ENCODE assay signal across 13 cellular contexts in the genomic region with DNA sequence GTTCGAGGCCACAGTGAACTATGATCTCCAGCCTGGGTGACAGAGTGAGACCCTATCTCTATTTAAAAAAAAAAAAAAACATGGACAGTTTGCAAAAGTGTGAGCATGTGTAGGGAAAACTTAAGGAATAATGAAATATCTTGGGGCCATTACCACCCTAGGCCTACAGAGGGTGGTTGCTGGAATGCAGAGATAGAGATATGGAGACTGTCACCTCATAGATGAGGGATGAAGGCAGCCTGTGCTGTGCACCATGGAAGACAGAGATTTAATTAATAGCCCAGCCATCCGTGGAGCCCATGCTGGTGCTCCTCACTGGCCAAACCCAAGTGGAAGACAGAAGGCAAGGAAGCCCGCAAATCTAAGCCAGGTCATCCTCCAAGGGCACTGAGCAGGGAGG. TPM values are rescaled to one million over a fixed set of nuclear protein-coding genes. Genes with fewer than 3 reads are reported as not detected.
DNase-seq lines count a peak whose midpoint lies in the region; ATAC-seq, FAIRE-seq and TF ChIP-seq lines count a peak whose summit lies in the region.
"Had no signal": no experiment of that assay in that cellular context is flagged by ENCODE, and none has a peak within 500 bp of the region (broad histone marks: within the 10 kb centered on the region; RNA-seq: fewer than 3 reads in every experiment).

No MANE protein-coding gene starts in this region.

- no peaks in the 10 kb centered on the region for H3K4me1 ChIP-seq in SK-N-SH (ENCODE audit: control insufficient read depth in 1 of 2, insufficient read depth in 2 of 2, low read depth in 1 of 2, low read length in 1 of 2)
- H3K4me1 ChIP-seq in DOHH2 (ENCODE audit: control insufficient read depth, low read length): peaks cover 10% of the 10 kb centered on the region
- H3K4me1 ChIP-seq in pancreas: no peaks in the 10 kb centered on the region

- POLR2A ChIA-PET in SK-N-SH (lab: Yijun Ruan, JAX): no interaction called here

- H3F3A ChIP-seq in SK-N-SH (replicated peaks; ENCODE audit: insufficient read depth) (no peaks in the 10 kb centered on the region), DOHH2 (ENCODE audit: control insufficient read depth, insufficient read depth) (peaks cover 6% of the 10 kb centered on the region), SU-DHL-6 (ENCODE audit: insufficient read depth) (no peaks in the 10 kb centered on the region; the same call in 1 of the 2 replicates)

- 74% methylated on average over 3 of the region's 3 CpGs for WGBS in SK-N-SH (ENCODE audit: low lambda C conversion rate)
- 86 to 92% methylated on average over 3 of the region's 3 CpGs for WGBS in pancreas, 2 donors

- H3K27me3 ChIP-seq in SK-N-SH (ENCODE audit: insufficient read depth) (no peaks in the 10 kb centered on the region), DOHH2 (ENCODE audit: control insufficient read depth, low read length) (no peaks in the 10 kb centered on the region), SU-DHL-6 (ENCODE audit: low read length) (no peaks in the 10 kb centered on the region), pancreas (no peaks in the 10 kb centered on the region)
- H3K27me3 ChIP-seq: BLaER1 had no signal

- no peak for TF ChIP-seq EP300 in SK-N-SH (IDR thresholded peaks at IDR 0.05; ENCODE audit: borderline replicate concordance in 1 of 2, low read depth in 1 of 2, low read length in 1 of 2)

- TF ChIP-seq CTCF in SK-N-SH (IDR thresholded peaks at IDR 0.05) (no peak), DOHH2 (IDR thresholded peaks at IDR 0.05; ENCODE audit: low read depth, low read length, poor library complexity, severe bottlenecking) (no peak), SU-DHL-6 (IDR thresholded peaks at IDR 0.05; ENCODE audit: insufficient read depth, low read length, poor library complexity, severe bottlenecking) (no peak), pancreas (IDR thresholded peaks at IDR 0.05) (no peak)

- CTCF ChIA-PET in SK-N-SH (lab: Yijun Ruan, JAX): interaction anchor here (0.9 to 13.1 kb wide), 9 partner anchors 14 to 133 kb away, joined by 3 to 130 read pairs (median 6); no protein-coding TSS in a partner anchor

- H3K4me2 ChIP-seq in SK-N-SH: no peak overlapping the region
- H3K4me2 ChIP-seq in DOHH2 (ENCODE audit: low read length): peak overlapping the region; percentile 6; the same call in 1 of the 2 replicates
- H3K4me2 ChIP-seq in SU-DHL-6 (ENCODE audit: low read depth, low read length, poor library complexity, severe bottlenecking): no peak overlapping the region

- DNase-seq in SK-N-SH: no peak
- peak; percentile 36 for DNase-seq in cerebellar cortex (ENCODE audit: low spot score)
- no peak for DNase-seq in RKO (ENCODE audit: low spot score)
- DNase-seq in pancreas: no peak
- no peak for DNase-seq in stimulated activated CD4-positive, alpha-beta T cell treated with anti-CD3 and anti-CD28 coated beads, Interleukin-2, amount 100 ng/mL, for 24 hours
- DNase-seq: AML-193, DMS53, HCEC 1CT had no signal

- H3K9me2 ChIP-seq in SK-N-SH: no peaks in the 10 kb centered on the region
- no peaks in the 10 kb centered on the region for H3K9me2 ChIP-seq in DOHH2 (replicated peaks; ENCODE audit: control insufficient read depth, low read length)
- H3K9me2 ChIP-seq in SU-DHL-6 (replicated peaks; ENCODE audit: insufficient read depth, low read length): no peaks in the 10 kb centered on the region

- H3K27ac ChIP-seq in SK-N-SH (ENCODE audit: low read depth in 2 of 2, low read length in 1 of 2): no peak overlapping the region
- H3K27ac ChIP-seq in DOHH2 (ENCODE audit: low read depth, low read length): no peak overlapping the region
- H3K27ac ChIP-seq in SU-DHL-6 (ENCODE audit: low read depth, low read length): peak overlapping the region; percentile 2; the same call in 1 of the 2 replicates
- no peak overlapping the region for H3K27ac ChIP-seq in pancreas
- H3K27ac ChIP-seq: 22Rv1, BLaER1 had no signal

- H3K36me3 ChIP-seq in SK-N-SH (replicated peaks in 1 of 2; ENCODE audit: control insufficient read depth in 1 of 2, insufficient read depth in 2 of 2, low read length in 1 of 2): no peaks in the 10 kb centered on the region
- peaks cover 35% of the 10 kb centered on the region for H3K36me3 ChIP-seq in DOHH2 (ENCODE audit: control insufficient read depth, low read length)
- H3K36me3 ChIP-seq in SU-DHL-6 (ENCODE audit: low read length): peaks cover 9% of the 10 kb centered on the region; the same call in 1 of the 2 replicates
- H3K36me3 ChIP-seq in pancreas: no peaks in the 10 kb centered on the region

- no peaks in the 10 kb centered on the region for H4K20me1 ChIP-seq in SK-N-SH (ENCODE audit: insufficient read depth)
- H4K20me1 ChIP-seq in DOHH2 (ENCODE audit: control insufficient read depth, insufficient read depth, low read depth, low read length): no peaks in the 10 kb centered on the region
- H4K20me1 ChIP-seq in SU-DHL-6 (ENCODE audit: low read depth, low read length): no peaks in the 10 kb centered on the region
- H4K20me1 ChIP-seq: BLaER1 had no signal

- H3K4me3 ChIP-seq in SK-N-SH (ENCODE audit: low read depth in 2 of 2, low read length in 1 of 2) (no peak overlapping the region), DOHH2 (ENCODE audit: low read length) (no peak overlapping the region), SU-DHL-6 (ENCODE audit: insufficient read depth, low read length, poor library complexity, severe bottlenecking) (no peak overlapping the region), pancreas (no peak overlapping the region)
- H3K4me3 ChIP-seq: BLaER1 had no signal

- no peaks in the 10 kb centered on the region for H3K9me3 ChIP-seq in SK-N-SH
- H3K9me3 ChIP-seq in DOHH2 (ENCODE audit: control insufficient read depth, insufficient read depth, low read length): peaks cover 16% of the 10 kb centered on the region; the same call in 1 of the 2 replicates
- peaks cover 8% of the 10 kb centered on the region; the same call in 1 of the 2 replicates for H3K9me3 ChIP-seq in SU-DHL-6 (ENCODE audit: insufficient read depth, low read length)
- no peaks in the 10 kb centered on the region for H3K9me3 ChIP-seq in pancreas

- H3K79me2 ChIP-seq in SK-N-SH (ENCODE audit: insufficient read depth): no peaks in the 10 kb centered on the region
- H3K79me2 ChIP-seq in DOHH2 (ENCODE audit: control insufficient read depth, low read length): peaks cover 11% of the 10 kb centered on the region
- no peaks in the 10 kb centered on the region for H3K79me2 ChIP-seq in SU-DHL-6 (ENCODE audit: insufficient read depth, low read length)

- ATAC-seq in SK-N-SH treated with all-trans-retinoic acid at 6 μM for 48 hours: 0 out of 3 replicates have a peak, but pooled peaks have one; percentile 10
- ATAC-seq in pancreas: no peak

- FAIRE-seq in pancreas (lab: Jason Lieb, UNC): no peak

- H2AFZ ChIP-seq in SK-N-SH (ENCODE audit: low read depth): no peak overlapping the region
- H2AFZ ChIP-seq in SU-DHL-6 (ENCODE audit: low read depth, low read length, severe bottlenecking): no peak overlapping the region

- intact Hi-C loops in pancreas (cut with DNase I): loop anchor here (2.0 to 10.0 kb wide), 3 partner anchors 122 to 125 kb away; no protein-coding TSS in a partner anchor

- TF ChIP-seq RAD21 in SK-N-SH (IDR thresholded peaks at IDR 0.05; ENCODE audit: low read length): no peak

- H3K9ac ChIP-seq in SK-N-SH: no peak overlapping the region
- H3K9ac ChIP-seq in SU-DHL-6 (ENCODE audit: low read length): no peak overlapping the region
- H3K9ac ChIP-seq: BLaER1 had no signal

TF ChIP-seq in SK-N-SH, 30 proteins besides CTCF, POLR2A, EP300 and RAD21:
- TF ChIP-seq FOXM1 (IDR thresholded peaks at IDR 0.05; ENCODE audit: low read depth): no peak
- no peak for TF ChIP-seq FOXJ3 (CRISPR knock-in tag; IDR thresholded peaks at IDR 0.05)
- TF ChIP-seq MXI1 (IDR thresholded peaks at IDR 0.05; ENCODE audit: low read depth, low read length): no peak

RNA-seq across cellular contexts. Expression of a gene that starts 16.6 kb away (rescaled TPM):
- 6.2 and 7.8 TPM in 2 replicates for polyA plus RNA-seq in SK-N-SH (2012; rRNA removed)
- polyA plus RNA-seq in SK-N-SH (2012; cell fraction: cytosol; rRNA removed): 5.4 and 6.8 TPM in 2 replicates
- polyA plus RNA-seq in SK-N-SH (2012; cell fraction: nucleus; rRNA removed): 9.0 and 12.6 TPM in 2 replicates
- 10 to 100 TPM in 4 of 6 donors, 1 to 10 TPM in 2; 4.4 to 13.2 (median 10.7) TPM for total RNA-seq in pancreas
- polyA plus RNA-seq in pancreas: 1 to 10 TPM; 4.8 to 7.0 TPM

RNA-seq across cellular contexts. Expression of a gene that starts 50.4 kb away (rescaled TPM):
- polyA plus RNA-seq in SK-N-SH (2012; rRNA removed) (4.4 and 4.7 TPM in 2 replicates), pancreas (10 to 100 TPM; 10.9 to 13.0 TPM)
- 2.8 and 3.3 TPM in 2 replicates for polyA plus RNA-seq in SK-N-SH (2012; cell fraction: cytosol; rRNA removed)
- polyA plus RNA-seq in SK-N-SH (2012; cell fraction: nucleus; rRNA removed): 4.3 and 6.0 TPM in 2 replicates
- total RNA-seq in pancreas: 10 to 100 TPM; 18.4 to 72.7 (median 27.4) TPM
